Comparison of ENCODE assay signal across 1 cellular context in the genomic region with DNA sequence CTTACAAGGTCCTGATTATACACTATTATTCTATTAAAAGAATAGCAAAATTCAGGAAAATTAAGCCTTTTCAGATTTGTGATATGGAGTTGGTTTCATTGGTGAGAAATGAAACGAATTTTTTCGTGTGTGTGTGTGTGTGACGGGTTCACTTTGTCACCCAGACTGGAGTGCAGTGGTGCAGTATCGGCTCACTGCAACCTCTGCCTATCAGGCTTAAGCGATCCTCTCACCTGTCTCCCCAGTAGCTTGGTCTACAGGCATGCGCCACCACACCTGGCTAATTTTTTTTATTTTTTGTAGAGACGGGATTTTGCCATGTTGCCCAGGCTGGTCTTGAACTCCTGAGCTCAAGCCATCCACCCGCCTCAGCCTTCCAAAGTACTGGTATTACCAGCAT.
TF ChIP-seq lines count a peak whose summit lies in the region.

No MANE protein-coding gene starts in this region.

TF ChIP-seq in H1, 55 proteins besides CTCF, POLR2A, EP300 and RAD21:
- no peak for TF ChIP-seq MAFK (IDR thresholded peaks at IDR 0.05; ENCODE audit: low read depth, low read length)
- TF ChIP-seq SP4 (IDR thresholded peaks at IDR 0.05; ENCODE audit: low read length): no peak
- no peak for TF ChIP-seq MAX (IDR thresholded peaks at IDR 0.05)
- TF ChIP-seq POLR2AphosphoS5 (IDR thresholded peaks at IDR 0.05; ENCODE audit: low read depth, low read length): peak; percentile 57; the same call in 1 of the 2 replicates
- no peak for TF ChIP-seq GTF2F1 (IDR thresholded peaks at IDR 0.05; ENCODE audit: borderline replicate concordance, low read depth, low read length)
